ENCODE assay signal across 15 cellular contexts in the genomic region with DNA sequence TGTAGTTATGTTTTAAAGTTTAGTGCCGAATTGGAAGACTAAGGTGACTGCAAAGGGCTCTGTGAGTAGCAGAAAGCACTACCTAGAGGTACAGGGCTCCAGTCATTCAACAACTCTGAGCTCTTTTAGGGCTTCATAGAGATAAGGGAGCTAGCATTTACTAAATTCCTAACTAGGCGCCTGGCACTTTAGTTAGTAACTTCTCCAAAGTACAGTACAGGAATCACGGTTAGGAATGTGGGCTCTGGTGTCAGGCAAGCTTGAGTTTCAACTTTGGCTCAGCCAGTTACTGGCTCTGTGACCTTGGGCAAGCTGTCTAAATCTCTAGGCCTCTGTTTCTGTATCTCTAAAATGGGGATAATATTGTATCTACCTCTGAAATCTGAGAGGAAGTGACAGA.
"Had no signal": no experiment of that assay in that cellular context is flagged by ENCODE, and none has a peak within 500 bp of the region (broad histone marks: within the 10 kb centered on the region; RNA-seq: fewer than 3 reads in every experiment).

No MANE protein-coding gene starts in this region.

- H3K27me3 Mint-ChIP-seq: activated CD4-positive, alpha-beta T cell treated with anti-CD3 and anti-CD28 coated beads, Interleukin-2, amount 10 ng/mL, durations not matched to agents 24 days and 14 days; activated CD8-positive, alpha-beta T cell treated with anti-CD3 and anti-CD28 coated beads for 36 hours had no signal

- H3K4me3 Mint-ChIP-seq: activated CD4-positive, alpha-beta T cell treated with anti-CD3 and anti-CD28 coated beads, Interleukin-2, amount 10 ng/mL, durations not matched to agents 24 days and 14 days; activated CD8-positive, alpha-beta T cell treated with anti-CD3 and anti-CD28 coated beads for 36 hours; activated T-cell treated with anti-CD3 and anti-CD28 coated beads, Interleukin-2, amount 50 U/mL, for 72 hours had no signal

- DNase-seq: activated CD4-positive, alpha-beta T cell treated with anti-CD3 and anti-CD28 coated beads, Interleukin-2, amount 10 ng/mL, durations not matched to agents 24 days and 14 days; activated CD8-positive, alpha-beta T cell treated with anti-CD3 and anti-CD28 coated beads for 36 hours; activated effector memory CD4-positive, alpha-beta T cell treated with anti-CD3 and anti-CD28 coated beads, Interleukin-2, amount 50 U/mL, for 16 hours; activated naive CD4-positive, alpha-beta T cell treated with anti-CD3 and anti-CD28 coated beads, Interleukin-2, amount 50 U/mL, for 16 hours; activated T-cell treated with anti-CD3 and anti-CD28 coated beads, Interleukin-2, amount 50 U/mL, for 72 hours; effector CD4-positive, alpha-beta T cell; occipital lobe; retina; stimulated activated CD4-positive, alpha-beta T cell treated with anti-CD3 and anti-CD28 coated beads, Interleukin-12 subunit alpha, Interleukin-12 subunit beta, amount 100 ng/mL, for 4 hours; stimulated activated CD4-positive, alpha-beta T cell treated with anti-CD3 and anti-CD28 coated beads, Interleukin-1b, Interleukin-23, amount 100 ng/mL, for 48 hours; stimulated activated CD8-positive, alpha-beta memory T cell treated with anti-CD3 and anti-CD28 coated beads, Interleukin-4, amount 100 ng/mL, for 48 hours; stimulated activated naive CD4-positive, alpha-beta T cell; T1000 had no signal

- H3K4me1 ChIP-seq: breast epithelium had no signal

- H3K27ac Mint-ChIP-seq: activated CD4-positive, alpha-beta T cell treated with anti-CD3 and anti-CD28 coated beads, Interleukin-2, amount 10 ng/mL, durations not matched to agents 24 days and 14 days; activated CD8-positive, alpha-beta T cell treated with anti-CD3 and anti-CD28 coated beads for 36 hours; activated T-cell treated with anti-CD3 and anti-CD28 coated beads, Interleukin-2, amount 50 U/mL, for 72 hours had no signal

- H3K4me1 Mint-ChIP-seq: activated CD4-positive, alpha-beta T cell treated with anti-CD3 and anti-CD28 coated beads, Interleukin-2, amount 10 ng/mL, durations not matched to agents 24 days and 14 days had no signal

- ATAC-seq: activated CD8-positive, alpha-beta T cell treated with anti-CD3 and anti-CD28 coated beads for 36 hours; activated T-cell treated with anti-CD3 and anti-CD28 coated beads, Interleukin-2, amount 50 U/mL, for 72 hours had no signal

- H3K9me3 Mint-ChIP-seq: activated CD4-positive, alpha-beta T cell treated with anti-CD3 and anti-CD28 coated beads, Interleukin-2, amount 10 ng/mL, durations not matched to agents 24 days and 14 days; activated CD8-positive, alpha-beta T cell treated with anti-CD3 and anti-CD28 coated beads for 36 hours; activated T-cell treated with anti-CD3 and anti-CD28 coated beads, Interleukin-2, amount 50 U/mL, for 72 hours had no signal

- H3K27me3 ChIP-seq: ascending aorta, breast epithelium had no signal

- H3K9me3 ChIP-seq: ascending aorta, breast epithelium had no signal

- H3K27ac ChIP-seq: ascending aorta, breast epithelium had no signal

- H3K36me3 ChIP-seq: ascending aorta, breast epithelium had no signal

- H3K4me3 ChIP-seq: ascending aorta, breast epithelium had no signal
